ENCODE assay signal across 11 cellular contexts in the genomic region with DNA sequence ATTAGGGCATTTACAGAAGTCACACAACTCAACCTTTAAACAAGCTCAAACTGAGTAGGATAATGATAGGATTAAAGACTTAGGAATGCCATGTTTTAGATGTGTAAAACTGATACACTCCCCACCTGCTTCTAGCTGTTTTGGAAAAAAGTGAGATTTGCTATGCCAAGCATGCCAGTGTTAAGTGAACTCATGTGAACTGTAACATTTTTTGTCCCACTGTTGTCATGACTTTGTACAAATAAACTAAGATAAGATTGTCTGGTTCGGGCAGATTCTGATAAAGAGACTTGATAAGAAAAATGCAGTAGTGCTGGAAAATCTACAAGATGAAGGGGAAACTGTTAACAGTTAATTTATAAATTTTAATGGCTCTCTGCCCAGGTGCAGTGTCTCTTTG.
DNase-seq lines count a peak whose midpoint lies in the region; ATAC-seq, FAIRE-seq and TF ChIP-seq lines count a peak whose summit lies in the region.
"Had no signal": no experiment of that assay in that cellular context is flagged by ENCODE, and none has a peak within 500 bp of the region (broad histone marks: within the 10 kb centered on the region; RNA-seq: fewer than 3 reads in every experiment).

No MANE protein-coding gene starts in this region.

- no peak for TF ChIP-seq CTCF in lower lobe of right lung (IDR thresholded peaks at IDR 0.05)
- no peak for TF ChIP-seq CTCF in psoas muscle (IDR thresholded peaks at IDR 0.05)

- no peak overlapping the region for H2AFZ ChIP-seq in GM23248

- no peaks in the 10 kb centered on the region for H3K9me2 ChIP-seq in GM23248 (ENCODE audit: insufficient read depth)

- in situ Hi-C loops in GM23248 (cut with MboI) = no loop called here

- no peak for FAIRE-seq in small intestine (lab: Jason Lieb, UNC)

- H3K9ac ChIP-seq in GM23248 = peak overlapping the region; percentile 42

- peaks cover 98% of the 10 kb centered on the region for H3F3A ChIP-seq in GM23248 (ENCODE audit: insufficient read depth)

- H3K4me2 ChIP-seq in GM23248 (ENCODE audit: unreplicated experiment) = peak overlapping the region; percentile 59

- 70 to 76% methylated on average over 1 of the region's 1 CpG for WGBS in GM23248 (ENCODE audit: low coverage in 1 of 2, low lambda C conversion rate in 2 of 2, missing lambda C conversion rate in 2 of 2), 2 experiments
- 11 to 21% (median 17%) methylated on average over 1 of the region's 1 CpG for WGBS in small intestine, 3 donors
- WGBS in psoas muscle, 3 donors = 13 to 33% (median 30%) methylated on average over 1 of the region's 1 CpG

- H3K27ac ChIP-seq in GM23248 = peak overlapping the region; percentile 59
- H3K27ac ChIP-seq in lower lobe of right lung = peak overlapping the region; percentile 73
- H3K27ac ChIP-seq in small intestine (ENCODE audit: low read depth in 1 of 2, low read length in 1 of 2) = peak overlapping the region in 1 of 2 donors; percentile 38
- no peak overlapping the region for H3K27ac ChIP-seq in psoas muscle

- H3K36me3 ChIP-seq in GM23248 (ENCODE audit: low read depth) (peaks cover 4% of the 10 kb centered on the region; the same call in 1 of the 2 replicates), lower lobe of right lung (no peaks in the 10 kb centered on the region), small intestine (ENCODE audit: control insufficient read depth in 2 of 2, insufficient read depth in 2 of 2, low read length in 2 of 2) (no peaks in the 10 kb centered on the region), psoas muscle (ENCODE audit: insufficient read depth in 1 of 2, low read depth in 1 of 2) (no peaks in the 10 kb centered on the region)

- intact Hi-C loops in lower lobe of right lung (cut with DNase I) (no loop called here), psoas muscle (cut with DNase I) (no loop called here)

- H3K9me3 ChIP-seq in GM23248 (ENCODE audit: low read depth) = no peaks in the 10 kb centered on the region
- no peaks in the 10 kb centered on the region for H3K9me3 ChIP-seq in lower lobe of right lung
- no peaks in the 10 kb centered on the region for H3K9me3 ChIP-seq in small intestine (ENCODE audit: control insufficient read depth, low read depth)
- H3K9me3 ChIP-seq in psoas muscle = no peaks in the 10 kb centered on the region

- DNase-seq in A172 (ENCODE audit: low spot score) = peak; percentile 56
- DNase-seq in GM23248 = no peak
- peak; percentile 67 for DNase-seq in amniotic epithelial cell (ENCODE audit: low read depth)
- no peak for DNase-seq in lower lobe of right lung
- no peak for DNase-seq in small intestine
- no peak for DNase-seq in stimulated activated CD8-positive, alpha-beta memory T cell treated with anti-CD3 and anti-CD28 coated beads, Interleukin-4, amount 100 ng/mL, for 48 hours
- DNase-seq in psoas muscle = no peak
- DNase-seq: activated CD4-positive, alpha-beta T cell treated with anti-CD3 and anti-CD28 coated beads, Interleukin-2, amount 50 U/mL, for 4 hours; RPMI8226 had no signal

- H3K79me2 ChIP-seq in GM23248 (ENCODE audit: insufficient read depth) = no peaks in the 10 kb centered on the region

- H3K4me1 ChIP-seq in GM23248 (ENCODE audit: insufficient read depth) (peaks cover 35% of the 10 kb centered on the region), lower lobe of right lung (peaks cover 31% of the 10 kb centered on the region), small intestine (ENCODE audit: control insufficient read depth in 2 of 2, insufficient read depth in 1 of 2, low read depth in 1 of 2, low read length in 1 of 2) (peaks cover 2 to 10% of the 10 kb centered on the region in 2 donors), psoas muscle (peaks cover 6% of the 10 kb centered on the region)

- H3K27me3 ChIP-seq in GM23248 (replicated peaks; ENCODE audit: insufficient read depth) (no peaks in the 10 kb centered on the region), lower lobe of right lung (ENCODE audit: low read depth) (no peaks in the 10 kb centered on the region), small intestine (ENCODE audit: control insufficient read depth in 2 of 2, insufficient read depth in 2 of 2, low read length in 2 of 2) (no peaks in the 10 kb centered on the region), psoas muscle (ENCODE audit: insufficient read depth in 3 of 3, low read length in 2 of 3) (no peaks in the 10 kb centered on the region)

- no peaks in the 10 kb centered on the region for H4K20me1 ChIP-seq in GM23248 (ENCODE audit: insufficient read depth)

- H3K4me3 ChIP-seq in GM23248 (peak overlapping the region; percentile 33; the same call in 1 of the 2 replicates), lower lobe of right lung (no peak overlapping the region), small intestine (ENCODE audit: low read depth in 1 of 2, low read length in 2 of 2) (no peak overlapping the region), psoas muscle (no peak overlapping the region)
- H3K4me3 ChIP-seq: skin epidermis had no signal

- ATAC-seq in lower lobe of right lung (peak; percentile 63 to 73), GM21723 (IDR thresholded peaks at IDR 0.05; ENCODE audit: unreplicated experiment) (no peak), psoas muscle (no peak)

Comparison
In these comparisons a context has a peak if more than half of its experiments do, and no peak if none do; other contexts are left out.
1. DNase-seq: peak in A172 (single experiment) and amniotic epithelial cell (single experiment); none in GM23248 (single experiment), lower lobe of right lung (single experiment), small intestine (single experiment), stimulated activated CD8-positive, alpha-beta memory T cell treated with anti-CD3 and anti-CD28 coated beads, Interleukin-4, amount 100 ng/mL, for 48 hours (single experiment) and psoas muscle (0 of 2).
2. ATAC-seq: peak in lower lobe of right lung (2 of 2); none in GM21723 (single experiment) and psoas muscle (0 of 4).